In genomic region chr20:47758517-47759450, GRCh38 we compare ENCODE assay signal across 1 cellular context.
TF ChIP-seq lines count a peak whose summit lies in the region.

No MANE protein-coding gene starts in this region.

TF ChIP-seq in HepG2, 621 proteins besides CTCF, POLR2A, EP300 and RAD21 (continued from another document and continues in another):
- no peak for TF ChIP-seq ZNF318 (CRISPR knock-in tag; IDR thresholded peaks at IDR 0.05)
- no peak for TF ChIP-seq NFE2L1 (CRISPR knock-in tag; IDR thresholded peaks at IDR 0.05; ENCODE audit: borderline replicate concordance)
- TF ChIP-seq RFXANK (CRISPR knock-in tag; IDR thresholded peaks at IDR 0.05) = no peak
- TF ChIP-seq CAMTA2 (CRISPR knock-in tag; IDR thresholded peaks at IDR 0.05; ENCODE audit: borderline replicate concordance) = peak; percentile 17; the same call in 1 of the 2 replicates
- 0 out of 2 replicates have a peak, but pooled peaks have one; percentile 12 for TF ChIP-seq ZNF333 (CRISPR knock-in tag; IDR thresholded peaks at IDR 0.05; ENCODE audit: borderline replicate concordance)
- peak; percentile 63; the same call in 1 of the 2 replicates for TF ChIP-seq ZNF740 (CRISPR knock-in tag; IDR thresholded peaks at IDR 0.05)
- TF ChIP-seq DPF2 (CRISPR knock-in tag; IDR thresholded peaks at IDR 0.05; ENCODE audit: borderline replicate concordance, low read depth) = no peak
- no peak for TF ChIP-seq RBFOX2 (IDR thresholded peaks at IDR 0.05; ENCODE audit: low read depth, low read length)
- TF ChIP-seq FOXJ3 (CRISPR knock-in tag; IDR thresholded peaks at IDR 0.05; ENCODE audit: borderline replicate concordance) = no peak
- TF ChIP-seq ZNF609 (CRISPR knock-in tag; IDR thresholded peaks at IDR 0.05; ENCODE audit: borderline replicate concordance) = no peak
- TF ChIP-seq RARA (CRISPR knock-in tag; IDR thresholded peaks at IDR 0.05) = peak; percentile 63
- 0 out of 2 replicates have a peak, but pooled peaks have one; percentile 46 for TF ChIP-seq ARID5B (CRISPR knock-in tag; IDR thresholded peaks at IDR 0.05)
- no peak for TF ChIP-seq KDM1A (CRISPR knock-in tag; IDR thresholded peaks at IDR 0.05)
- 0 out of 2 replicates have a peak, but pooled peaks have one; percentile 21 for TF ChIP-seq PAXIP1 (CRISPR knock-in tag; conservative IDR thresholded peaks at IDR 0.05)
- 0 out of 2 replicates have a peak, but pooled peaks have one; percentile 25 for TF ChIP-seq THAP9 (CRISPR knock-in tag; IDR thresholded peaks at IDR 0.05; ENCODE audit: borderline replicate concordance)
- TF ChIP-seq ZNF710 (CRISPR knock-in tag; IDR thresholded peaks at IDR 0.05; ENCODE audit: borderline replicate concordance) = peak; percentile 58; the same call in 1 of the 2 replicates
- peak; percentile 11 for TF ChIP-seq TEAD3 (CRISPR knock-in tag; optimal IDR thresholded peaks at IDR 0.05; ENCODE audit: borderline replicate concordance)
